In the genomic region with DNA sequence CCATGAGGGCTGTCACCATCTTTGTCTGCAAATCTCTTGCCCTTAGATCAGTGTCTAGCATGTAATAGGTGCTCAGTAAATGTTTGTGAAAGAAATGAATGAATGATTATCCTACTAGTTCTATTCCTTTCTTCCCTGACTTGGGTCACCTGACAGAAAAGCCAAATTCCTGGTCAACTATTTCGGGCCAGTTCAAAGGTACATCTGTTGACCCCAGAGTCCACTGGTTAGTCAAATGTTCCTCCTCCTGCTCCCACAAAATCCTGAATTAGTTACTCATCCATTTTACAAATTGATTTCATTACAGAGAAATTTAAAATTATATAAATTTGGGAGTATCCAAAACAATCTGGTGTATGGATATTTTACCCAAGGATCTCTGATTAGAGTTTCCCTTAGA, we compare ENCODE assay signal across 22 cellular contexts.
"Had no signal": no experiment of that assay in that cellular context is flagged by ENCODE, and none has a peak within 500 bp of the region (broad histone marks: within the 10 kb centered on the region; RNA-seq: fewer than 3 reads in every experiment).

No MANE protein-coding gene starts in this region.

- H3K36me3 ChIP-seq: colonic mucosa, esophagus muscularis mucosa, esophagus squamous epithelium, gastrocnemius medialis, gastroesophageal sphincter, heart left ventricle, heart right ventricle had no signal

- H3K27me3 ChIP-seq: colonic mucosa, dorsolateral prefrontal cortex, esophagus muscularis mucosa, esophagus squamous epithelium, gastrocnemius medialis, gastroesophageal sphincter, heart left ventricle, heart right ventricle had no signal

- ATAC-seq: effector memory CD8-positive, alpha-beta T cell; esophagus mucosa; foreskin keratinocyte; gastrocnemius medialis; gastroesophageal sphincter; heart left ventricle; heart right ventricle had no signal

- DNase-seq: colonic mucosa; cortex of kidney; dermis blood vessel endothelial cell; dorsolateral prefrontal cortex; effector CD4-positive, alpha-beta T cell; effector CD8-positive, alpha-beta T cell; effector memory CD4-positive, alpha-beta T cell; effector memory CD8-positive, alpha-beta T cell; endodermal cell; esophagus squamous epithelium; foreskin fibroblast; foreskin keratinocyte; foreskin melanocyte; gastrocnemius medialis; glutamatergic neuron; heart left ventricle; heart right ventricle had no signal

- H3K9me3 ChIP-seq: colonic mucosa, esophagus muscularis mucosa, esophagus squamous epithelium, gastrocnemius medialis, gastroesophageal sphincter, heart left ventricle, heart right ventricle had no signal

- H3K4me3 ChIP-seq: colonic mucosa, coronary artery, dorsolateral prefrontal cortex, esophagus muscularis mucosa, esophagus squamous epithelium, gastrocnemius medialis, gastroesophageal sphincter, heart left ventricle, heart right ventricle had no signal

- H3K4me1 ChIP-seq: colonic mucosa, esophagus muscularis mucosa, esophagus squamous epithelium, foreskin keratinocyte, gastrocnemius medialis, gastroesophageal sphincter had no signal

- H3K27ac ChIP-seq: colonic mucosa, coronary artery, dorsolateral prefrontal cortex, epithelial cell of prostate, esophagus muscularis mucosa, esophagus squamous epithelium, foreskin keratinocyte, gastrocnemius medialis, gastroesophageal sphincter, heart left ventricle, heart right ventricle had no signal
